Comparison of ENCODE assay signal across 1 cellular context in the genomic region with DNA sequence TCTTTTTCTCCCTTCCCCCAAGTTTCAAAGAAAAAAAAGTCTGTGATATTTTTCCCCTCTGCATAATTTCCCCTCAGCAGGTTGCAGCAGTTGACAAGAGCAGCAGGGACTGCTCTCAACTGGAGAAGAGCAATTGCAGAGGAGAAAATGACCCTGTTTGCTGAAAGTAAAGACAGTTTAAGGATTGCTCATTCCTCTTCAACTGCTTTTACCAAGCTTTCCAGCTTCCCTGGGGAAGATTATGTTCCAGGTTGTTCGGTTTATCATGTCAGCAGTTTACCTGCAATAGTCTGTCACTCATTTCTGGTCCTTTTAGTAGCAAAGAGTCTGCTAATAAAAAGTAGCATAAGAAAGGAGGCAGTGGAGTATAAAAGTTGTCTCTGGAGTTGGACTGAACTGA.
A peak's percentile ranks its signal among the peaks of the same experiment; 100 is the strongest.
TF ChIP-seq lines count a peak whose summit lies in the region.

No MANE protein-coding gene starts in this region.

TF ChIP-seq in neural cell, 6 proteins besides CTCF, POLR2A, EP300 and RAD21 (continued from another document):
- TF ChIP-seq, protein P1, sequence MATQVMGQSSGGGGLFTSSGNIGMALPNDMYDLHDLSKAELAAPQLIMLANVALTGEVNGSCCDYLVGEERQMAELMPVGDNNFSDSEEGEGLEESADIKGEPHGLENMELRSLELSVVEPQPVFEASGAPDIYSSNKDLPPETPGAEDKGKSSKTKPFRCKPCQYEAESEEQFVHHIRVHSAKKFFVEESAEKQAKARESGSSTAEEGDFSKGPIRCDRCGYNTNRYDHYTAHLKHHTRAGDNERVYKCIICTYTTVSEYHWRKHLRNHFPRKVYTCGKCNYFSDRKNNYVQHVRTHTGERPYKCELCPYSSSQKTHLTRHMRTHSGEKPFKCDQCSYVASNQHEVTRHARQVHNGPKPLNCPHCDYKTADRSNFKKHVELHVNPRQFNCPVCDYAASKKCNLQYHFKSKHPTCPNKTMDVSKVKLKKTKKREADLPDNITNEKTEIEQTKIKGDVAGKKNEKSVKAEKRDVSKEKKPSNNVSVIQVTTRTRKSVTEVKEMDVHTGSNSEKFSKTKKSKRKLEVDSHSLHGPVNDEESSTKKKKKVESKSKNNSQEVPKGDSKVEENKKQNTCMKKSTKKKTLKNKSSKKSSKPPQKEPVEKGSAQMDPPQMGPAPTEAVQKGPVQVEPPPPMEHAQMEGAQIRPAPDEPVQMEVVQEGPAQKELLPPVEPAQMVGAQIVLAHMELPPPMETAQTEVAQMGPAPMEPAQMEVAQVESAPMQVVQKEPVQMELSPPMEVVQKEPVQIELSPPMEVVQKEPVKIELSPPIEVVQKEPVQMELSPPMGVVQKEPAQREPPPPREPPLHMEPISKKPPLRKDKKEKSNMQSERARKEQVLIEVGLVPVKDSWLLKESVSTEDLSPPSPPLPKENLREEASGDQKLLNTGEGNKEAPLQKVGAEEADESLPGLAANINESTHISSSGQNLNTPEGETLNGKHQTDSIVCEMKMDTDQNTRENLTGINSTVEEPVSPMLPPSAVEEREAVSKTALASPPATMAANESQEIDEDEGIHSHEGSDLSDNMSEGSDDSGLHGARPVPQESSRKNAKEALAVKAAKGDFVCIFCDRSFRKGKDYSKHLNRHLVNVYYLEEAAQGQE (IDR thresholded peaks at IDR 0.05; ENCODE audit: borderline replicate concordance): peak; percentile 90
TF ChIP-seq in neural cell: peak in this region for 3.
